In genomic region chr16:49528035-49528434, GRCh38 we compare ENCODE assay signal across 8 cellular contexts.
DNase-seq lines count a peak whose midpoint lies in the region; ATAC-seq and TF ChIP-seq lines count a peak whose summit lies in the region.

No MANE protein-coding gene starts in this region.

- no peaks in the 10 kb centered on the region for H3K9me2 ChIP-seq in MM.1S (replicated peaks; ENCODE audit: insufficient read depth, low read length)

- no peaks in the 10 kb centered on the region for H3K36me3 Mint-ChIP-seq in stimulated activated memory B cell treated with anti-CD40 and anti-IgM and Interleukin-4, amounts not matched to agents 10 μg/mL and 1 μg/mL and 100 μg/mL, for 72 hours

- H3K9ac ChIP-seq in HUES48 (ENCODE audit: low read depth, low read length) (no peak overlapping the region), MM.1S (ENCODE audit: low read length) (no peak overlapping the region)

- no peaks in the 10 kb centered on the region for H4K20me1 ChIP-seq in MM.1S (ENCODE audit: insufficient read depth, low read length)

- no peaks in the 10 kb centered on the region for H3K79me2 ChIP-seq in MM.1S (ENCODE audit: low read length)

- DNase-seq in activated T-cell treated with anti-CD3 and anti-CD28 coated beads, Interleukin-2, amount 50 U/mL, for 48 hours, result peak; percentile 26 to 37
- DNase-seq in iPS-NIHi7 (ENCODE audit: extremely low spot score) (peak; percentile 51), NCI-H1436 treated with DMSO at 0.1 percent for 48 hours (lab: John Stamatoyannopoulos, UW) (no peak), MM.1S (no peak), NCI-H748 (lab: John Stamatoyannopoulos, UW; ENCODE audit: unreplicated experiment) (no peak)

- peaks cover 66% of the 10 kb centered on the region for H3K27me3 Mint-ChIP-seq in stimulated activated memory B cell treated with anti-CD40 and anti-IgM and Interleukin-4, amounts not matched to agents 10 μg/mL and 1 μg/mL and 100 μg/mL, for 72 hours

- H3K27me3 ChIP-seq in HUES48 (ENCODE audit: control insufficient read depth, insufficient read depth, low read length), result no peaks in the 10 kb centered on the region
- peaks cover 34% of the 10 kb centered on the region for H3K27me3 ChIP-seq in MM.1S (replicated peaks; ENCODE audit: insufficient read depth, low read length)

- H3K27ac ChIP-seq in HUES48 (ENCODE audit: low read depth, low read length) (peak overlapping the region; percentile 57), MM.1S (ENCODE audit: low read length) (no peak overlapping the region)

- TF ChIP-seq CTCF in MM.1S (IDR thresholded peaks at IDR 0.05; ENCODE audit: low read length), result no peak

- H3K4me3 ChIP-seq in HUES48 (ENCODE audit: low read depth, low read length) (no peak overlapping the region), MM.1S (ENCODE audit: low read length) (no peak overlapping the region)

- H3K4me1 ChIP-seq in HUES48 (ENCODE audit: control insufficient read depth, insufficient read depth, low read length) (peaks cover 37% of the 10 kb centered on the region), MM.1S (ENCODE audit: low read length) (no peaks in the 10 kb centered on the region)

- no peak for ATAC-seq in stimulated activated memory B cell treated with anti-CD40 and anti-IgM and Interleukin-4, amounts not matched to agents 10 μg/mL and 1 μg/mL and 100 μg/mL, for 72 hours
- ATAC-seq in HG03521 (IDR thresholded peaks at IDR 0.05; ENCODE audit: unreplicated experiment), result no peak

- no peak overlapping the region for H3K4me2 ChIP-seq in MM.1S (ENCODE audit: low read depth, low read length)

- H2AFZ ChIP-seq in MM.1S (ENCODE audit: low read length), result no peak overlapping the region

- no peaks in the 10 kb centered on the region for H3K9me3 Mint-ChIP-seq in stimulated activated memory B cell treated with anti-CD40 and anti-IgM and Interleukin-4, amounts not matched to agents 10 μg/mL and 1 μg/mL and 100 μg/mL, for 72 hours

- peak overlapping the region; percentile 62 for H3K4me3 Mint-ChIP-seq in stimulated activated memory B cell treated with anti-CD40 and anti-IgM and Interleukin-4, amounts not matched to agents 10 μg/mL and 1 μg/mL and 100 μg/mL, for 72 hours

- no peak overlapping the region for H3K27ac Mint-ChIP-seq in stimulated activated memory B cell treated with anti-CD40 and anti-IgM and Interleukin-4, amounts not matched to agents 10 μg/mL and 1 μg/mL and 100 μg/mL, for 72 hours

- H3K4me1 Mint-ChIP-seq in stimulated activated memory B cell treated with anti-CD40 and anti-IgM and Interleukin-4, amounts not matched to agents 10 μg/mL and 1 μg/mL and 100 μg/mL, for 72 hours, result peaks cover 17% of the 10 kb centered on the region

- no peaks in the 10 kb centered on the region for H3F3A ChIP-seq in MM.1S (ENCODE audit: insufficient read depth, low read length)

- H3K9me3 ChIP-seq in HUES48 (ENCODE audit: control insufficient read depth, insufficient read depth, low read length), result no peaks in the 10 kb centered on the region
- no peaks in the 10 kb centered on the region for H3K9me3 ChIP-seq in MM.1S (replicated peaks; ENCODE audit: insufficient read depth, low read length)

- H3K36me3 ChIP-seq in HUES48 (ENCODE audit: control insufficient read depth, insufficient read depth, low read length), result peaks cover 4% of the 10 kb centered on the region; the same call in 1 of the 2 replicates
- no peaks in the 10 kb centered on the region for H3K36me3 ChIP-seq in MM.1S (replicated peaks; ENCODE audit: insufficient read depth, low read length)

Comparison
In these comparisons a context has a peak if more than half of its experiments do, and no peak if none do; other contexts are left out.
1. DNase-seq: peak in activated T-cell treated with anti-CD3 and anti-CD28 coated beads, Interleukin-2, amount 50 U/mL, for 48 hours (2 of 2) and iPS-NIHi7 (single experiment); none in NCI-H1436 treated with DMSO at 0.1 percent for 48 hours (single experiment), MM.1S (single experiment) and NCI-H748 (single experiment).